Comparison of ENCODE assay signal across 7 cellular contexts in the genomic region with DNA sequence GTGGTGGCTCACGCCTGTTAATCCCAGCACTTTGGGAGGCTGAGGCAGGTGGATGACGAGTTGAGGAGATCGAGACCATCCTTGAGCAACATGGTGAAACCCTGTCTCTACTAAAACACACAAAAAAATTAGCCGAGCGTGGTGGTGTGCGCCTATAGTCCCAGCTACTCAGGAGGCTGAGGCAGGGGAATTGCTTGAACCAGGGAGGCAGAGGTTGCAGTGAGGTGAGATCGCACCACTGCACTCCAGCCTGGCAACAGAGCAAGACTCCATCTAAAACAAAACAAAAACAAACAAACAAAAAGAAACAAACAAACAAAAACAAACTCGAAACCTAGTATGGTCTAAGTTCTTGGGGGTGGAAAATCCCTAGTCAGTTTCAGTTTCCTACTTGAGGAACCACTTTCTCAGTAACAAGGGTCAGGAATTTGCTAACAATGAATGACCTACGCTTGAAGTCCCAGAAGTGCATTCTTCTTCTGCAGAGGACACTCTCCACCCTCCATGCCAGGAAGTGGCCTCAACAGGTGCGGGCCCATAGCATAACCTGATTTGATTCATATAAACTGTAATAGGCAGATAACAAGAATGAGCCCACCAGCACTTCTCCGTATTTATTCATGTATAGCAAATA. TPM values are rescaled to one million over a fixed set of nuclear protein-coding genes. Genes with fewer than 3 reads are reported as not detected.
DNase-seq lines count a peak whose midpoint lies in the region; ATAC-seq and TF ChIP-seq lines count a peak whose summit lies in the region.
"Not testable (repeated sequence)": the region's sequence is repeated elsewhere in the genome, so short reads cannot be mapped to it uniquely, and the experiment has no call there.

No MANE protein-coding gene starts in this region.

- not testable (repeated sequence) for ATAC-seq in activated naive CD8-positive, alpha-beta T cell treated with anti-CD3 and anti-CD28 coated beads, Interleukin-2, amount 10 ng/mL, durations not matched to agents 7 days and 5 days (ENCODE audit: low read depth); heart right ventricle; stimulated activated memory B cell treated with anti-CD40 and anti-IgM and Interleukin-4, amounts not matched to agents 10 μg/mL and 1 μg/mL and 100 μg/mL, for 72 hours

- intact Hi-C loops in activated CD4-positive, alpha-beta T cell treated with anti-CD3 and anti-CD28 coated beads, Interleukin-2, amount 10 ng/mL, durations not matched to agents 24 days and 14 days (cut with micrococcal nuclease) = not testable (repeated sequence)
- intact Hi-C loops in heart right ventricle (cut with DNase I) = loop anchor here in 4 of 10 donors (5.0 to 10.0 kb wide), 2 partner anchors 288 to 291 kb away; no protein-coding TSS in a partner anchor

- H3K27ac Mint-ChIP-seq in IgD-negative memory B cell = peak overlapping the region; percentile 99
- peak overlapping the region; percentile 83 for H3K27ac Mint-ChIP-seq in activated CD4-positive, alpha-beta T cell treated with anti-CD3 and anti-CD28 coated beads, Interleukin-2, amount 10 ng/mL, durations not matched to agents 24 days and 14 days
- H3K27ac Mint-ChIP-seq in activated naive CD8-positive, alpha-beta T cell treated with anti-CD3 and anti-CD28 coated beads, Interleukin-2, amount 10 ng/mL, durations not matched to agents 7 days and 5 days = peak overlapping the region; percentile 96
- H3K27ac Mint-ChIP-seq in stimulated activated memory B cell treated with anti-CD40 and anti-IgM and Interleukin-4, amounts not matched to agents 10 μg/mL and 1 μg/mL and 100 μg/mL, for 72 hours = peak overlapping the region; percentile 96

- POLR2A ChIA-PET in activated naive CD8-positive, alpha-beta T cell treated with anti-CD3 and anti-CD28 coated beads, Interleukin-2, amount 10 ng/mL, durations not matched to agents 7 days and 5 days (lab: Charles Lee) = interaction anchor here (1.6 kb wide), 1 partner anchor 267 kb away, joined by 3 read pairs; a partner anchor contains a TSS

- H3K27me3 Mint-ChIP-seq in IgD-negative memory B cell; activated CD4-positive, alpha-beta T cell treated with anti-CD3 and anti-CD28 coated beads, Interleukin-2, amount 10 ng/mL, durations not matched to agents 24 days and 14 days; activated naive CD8-positive, alpha-beta T cell treated with anti-CD3 and anti-CD28 coated beads, Interleukin-2, amount 10 ng/mL, durations not matched to agents 7 days and 5 days; stimulated activated memory B cell treated with anti-CD40 and anti-IgM and Interleukin-4, amounts not matched to agents 10 μg/mL and 1 μg/mL and 100 μg/mL, for 72 hours: not testable (repeated sequence)

- not testable (repeated sequence) for H3K27me3 ChIP-seq in heart right ventricle; mononuclear cell (ENCODE audit: insufficient read depth, low read length)

- not testable (repeated sequence) for H3K36me3 Mint-ChIP-seq in IgD-negative memory B cell
- H3K36me3 Mint-ChIP-seq in activated CD4-positive, alpha-beta T cell treated with anti-CD3 and anti-CD28 coated beads, Interleukin-2, amount 10 ng/mL, durations not matched to agents 24 days and 14 days (ENCODE audit: low read depth) = peaks cover 33% of the 10 kb centered on the region
- peaks cover 43% of the 10 kb centered on the region for H3K36me3 Mint-ChIP-seq in activated naive CD8-positive, alpha-beta T cell treated with anti-CD3 and anti-CD28 coated beads, Interleukin-2, amount 10 ng/mL, durations not matched to agents 7 days and 5 days
- H3K36me3 Mint-ChIP-seq in stimulated activated memory B cell treated with anti-CD40 and anti-IgM and Interleukin-4, amounts not matched to agents 10 μg/mL and 1 μg/mL and 100 μg/mL, for 72 hours = peaks cover 14% of the 10 kb centered on the region

- peaks cover 0 to 22% (median 0%) of the 10 kb centered on the region in 9 donors for H3K36me3 ChIP-seq in heart right ventricle

- WGBS in heart right ventricle, 2 donors = 72 to 81% methylated on average over 11 of the region's 11 CpGs

- peaks cover 53 to 68% (median 67%) of the 10 kb centered on the region in 3 donors for H3K4me1 Mint-ChIP-seq in IgD-negative memory B cell
- H3K4me1 Mint-ChIP-seq in activated CD4-positive, alpha-beta T cell treated with anti-CD3 and anti-CD28 coated beads, Interleukin-2, amount 10 ng/mL, durations not matched to agents 24 days and 14 days = peaks cover 74% of the 10 kb centered on the region
- H3K4me1 Mint-ChIP-seq in activated naive CD8-positive, alpha-beta T cell treated with anti-CD3 and anti-CD28 coated beads, Interleukin-2, amount 10 ng/mL, durations not matched to agents 7 days and 5 days = peaks cover 63% of the 10 kb centered on the region
- peaks cover 74% of the 10 kb centered on the region for H3K4me1 Mint-ChIP-seq in stimulated activated memory B cell treated with anti-CD40 and anti-IgM and Interleukin-4, amounts not matched to agents 10 μg/mL and 1 μg/mL and 100 μg/mL, for 72 hours

- DNase-seq in activated CD4-positive, alpha-beta T cell treated with anti-CD3 and anti-CD28 coated beads, Interleukin-2, amount 10 ng/mL, durations not matched to agents 24 days and 14 days = peak; percentile 76
- DNase-seq in activated naive CD8-positive, alpha-beta T cell treated with anti-CD3 and anti-CD28 coated beads, Interleukin-2, amount 10 ng/mL, durations not matched to agents 7 days and 5 days; heart right ventricle: not testable (repeated sequence)

- H3K4me3 Mint-ChIP-seq in IgD-negative memory B cell = peak overlapping the region; percentile 96 to 99 (median 97)
- peak overlapping the region; percentile 99 for H3K4me3 Mint-ChIP-seq in activated CD4-positive, alpha-beta T cell treated with anti-CD3 and anti-CD28 coated beads, Interleukin-2, amount 10 ng/mL, durations not matched to agents 24 days and 14 days
- H3K4me3 Mint-ChIP-seq in activated naive CD8-positive, alpha-beta T cell treated with anti-CD3 and anti-CD28 coated beads, Interleukin-2, amount 10 ng/mL, durations not matched to agents 7 days and 5 days = peak overlapping the region; percentile 96
- H3K4me3 Mint-ChIP-seq in stimulated activated memory B cell treated with anti-CD40 and anti-IgM and Interleukin-4, amounts not matched to agents 10 μg/mL and 1 μg/mL and 100 μg/mL, for 72 hours = peak overlapping the region; percentile 93

- H3K4me3 ChIP-seq in GM08714 (ENCODE audit: low read length) (peak overlapping the region; percentile 80; the same call in 1 of the 2 replicates), heart right ventricle (peak overlapping the region in 8 of 10 donors; percentile 56 to 90 (median 84)), mononuclear cell (ENCODE audit: low read length) (peak overlapping the region; percentile 75)

- not testable (repeated sequence) for H3K9me3 ChIP-seq in heart right ventricle; mononuclear cell (ENCODE audit: low read depth, low read length)

- TF ChIP-seq CTCF in heart right ventricle (IDR thresholded peaks at IDR 0.05) = not testable (repeated sequence)

- peaks cover 0 to 75% (median 39%) of the 10 kb centered on the region in 9 donors for H3K4me1 ChIP-seq in heart right ventricle
- H3K4me1 ChIP-seq in mononuclear cell (ENCODE audit: insufficient read depth, low read length) = peaks cover 67% of the 10 kb centered on the region

- H3K27ac ChIP-seq in heart right ventricle = peak overlapping the region in 9 of 10 donors; percentile 13 to 98 (median 93)

- not testable (repeated sequence) for H3K9me3 Mint-ChIP-seq in IgD-negative memory B cell; activated CD4-positive, alpha-beta T cell treated with anti-CD3 and anti-CD28 coated beads, Interleukin-2, amount 10 ng/mL, durations not matched to agents 24 days and 14 days; activated naive CD8-positive, alpha-beta T cell treated with anti-CD3 and anti-CD28 coated beads, Interleukin-2, amount 10 ng/mL, durations not matched to agents 7 days and 5 days; stimulated activated memory B cell treated with anti-CD40 and anti-IgM and Interleukin-4, amounts not matched to agents 10 μg/mL and 1 μg/mL and 100 μg/mL, for 72 hours

RNA-seq across cellular contexts. Expression of a gene that starts 2.3 kb away (rescaled TPM):
- polyA plus RNA-seq in IgD-negative memory B cell (22.6 TPM), heart right ventricle (10 to 100 TPM in 1 of 2 donors, 1 to 10 TPM in 1; 4.1 to 13.5 TPM)
- total RNA-seq in activated CD4-positive, alpha-beta T cell treated with anti-CD3 and anti-CD28 coated beads, Interleukin-2, amount 10 ng/mL, durations not matched to agents 24 days and 14 days = 64.6 and 65.6 TPM in 2 replicates
- total RNA-seq in activated naive CD8-positive, alpha-beta T cell treated with anti-CD3 and anti-CD28 coated beads, Interleukin-2, amount 10 ng/mL, durations not matched to agents 7 days and 5 days = 100 to 1,000 TPM; 128 to 129 TPM
- total RNA-seq in heart right ventricle (10 to 100 TPM in 9 of 10 donors, 1 to 10 TPM in 1; 8.9 to 81.9 (median 13.2) TPM), mononuclear cell (120 TPM)
